ENCODE assay signal across 9 cellular contexts in genomic region chr10:128064615-128065580, GRCh38.
A peak's percentile ranks its signal among the peaks of the same experiment; 100 is the strongest.
DNase-seq lines count a peak whose midpoint lies in the region; ATAC-seq and TF ChIP-seq lines count a peak whose summit lies in the region.
"Had no signal": no experiment of that assay in that cellular context is flagged by ENCODE, and none has a peak within 500 bp of the region (broad histone marks: within the 10 kb centered on the region; RNA-seq: fewer than 3 reads in every experiment).

No MANE protein-coding gene starts in this region.

- no peak overlapping the region for H3K4me2 ChIP-seq in hepatocyte

- H3K79me2 ChIP-seq in hepatocyte: no peaks in the 10 kb centered on the region

- H4K20me1 ChIP-seq in hepatocyte (ENCODE audit: insufficient read depth, poor library complexity, severe bottlenecking): no peaks in the 10 kb centered on the region

- H3K4me1 ChIP-seq in mononuclear cell (ENCODE audit: insufficient read depth, low read length) (peaks cover 74% of the 10 kb centered on the region), hepatocyte (ENCODE audit: insufficient read depth) (no peaks in the 10 kb centered on the region)
- H3K4me1 ChIP-seq: Caco-2 had no signal

- H3K4me3 ChIP-seq in AG04449 (ENCODE audit: low read depth, low read length): no peak overlapping the region
- peak overlapping the region; percentile 8 for H3K4me3 ChIP-seq in mononuclear cell (ENCODE audit: low read length)
- no peak overlapping the region for H3K4me3 ChIP-seq in hepatocyte

- no peak overlapping the region for H3K27ac ChIP-seq in hepatocyte

- H2AFZ ChIP-seq in hepatocyte: no peak overlapping the region

- DNase-seq in AG04449 (ENCODE audit: low read depth, low spot score): peak; percentile 26
- DNase-seq in activated CD4-positive, alpha-beta T cell treated with anti-CD3 and anti-CD28 coated beads for 24 hours (ENCODE audit: low read depth in 2 of 2): peak; percentile 59 to 67
- DNase-seq in central memory CD4-positive, alpha-beta T cell: peak; percentile 77
- DNase-seq in stimulated activated naive B cell treated with anti-CD40 and anti-IgM and Interleukin-4, amounts not matched to agents 10 μg/mL and 1 μg/mL and 100 μg/mL, for 72 hours: peak; percentile 87
- no peak for DNase-seq in hepatocyte (ENCODE audit: low spot score)

- no peaks in the 10 kb centered on the region for H3K9me2 ChIP-seq in hepatocyte (replicated peaks; ENCODE audit: insufficient read depth)

- CTCF ChIA-PET in AG04449 (lab: Yijun Ruan, JAX): no interaction called here

- H3K27me3 Mint-ChIP-seq in stimulated activated naive B cell treated with anti-CD40 and anti-IgM and Interleukin-4, amounts not matched to agents 10 μg/mL and 1 μg/mL and 100 μg/mL, for 72 hours: no peaks in the 10 kb centered on the region

- H3K36me3 Mint-ChIP-seq in stimulated activated naive B cell treated with anti-CD40 and anti-IgM and Interleukin-4, amounts not matched to agents 10 μg/mL and 1 μg/mL and 100 μg/mL, for 72 hours: peaks cover 45 to 63% of the 10 kb centered on the region in 2 donors

- peak overlapping the region; percentile 94 for H3K27ac Mint-ChIP-seq in stimulated activated naive B cell treated with anti-CD40 and anti-IgM and Interleukin-4, amounts not matched to agents 10 μg/mL and 1 μg/mL and 100 μg/mL, for 72 hours

- 85% methylated on average over 21 of the region's 21 CpGs for WGBS in hepatocyte (ENCODE audit: low lambda C conversion rate, missing lambda C conversion rate)

- POLR2A ChIA-PET in AG04449 (lab: Yijun Ruan, JAX): no interaction called here

- ATAC-seq in GM19455 (IDR thresholded peaks at IDR 0.05; ENCODE audit: unreplicated experiment) (peak; percentile 33), HG03571 (IDR thresholded peaks at IDR 0.05; ENCODE audit: unreplicated experiment) (peak; percentile 48)
- ATAC-seq in stimulated activated naive B cell treated with anti-CD40 and anti-IgM and Interleukin-4, amounts not matched to agents 10 μg/mL and 1 μg/mL and 100 μg/mL, for 72 hours (replicated peaks): peak; percentile 75 to 79

- H3K27me3 ChIP-seq in mononuclear cell (ENCODE audit: insufficient read depth, low read length) (no peaks in the 10 kb centered on the region), hepatocyte (no peaks in the 10 kb centered on the region)

- H3K9me3 Mint-ChIP-seq in stimulated activated naive B cell treated with anti-CD40 and anti-IgM and Interleukin-4, amounts not matched to agents 10 μg/mL and 1 μg/mL and 100 μg/mL, for 72 hours: no peaks in the 10 kb centered on the region

- TF ChIP-seq CTCF in AG04449 (IDR thresholded peaks at IDR 0.05; ENCODE audit: insufficient read depth, low read length, missing control alignments) (no peak), hepatocyte (IDR thresholded peaks at IDR 0.05; ENCODE audit: poor library complexity) (no peak)

- no peaks in the 10 kb centered on the region for H3K9me3 ChIP-seq in mononuclear cell (ENCODE audit: low read depth, low read length)
- H3K9me3 ChIP-seq in hepatocyte (ENCODE audit: low read depth): no peaks in the 10 kb centered on the region
- H3K9me3 ChIP-seq: Caco-2 had no signal

- peaks cover 66 to 85% of the 10 kb centered on the region in 2 donors for H3K4me1 Mint-ChIP-seq in stimulated activated naive B cell treated with anti-CD40 and anti-IgM and Interleukin-4, amounts not matched to agents 10 μg/mL and 1 μg/mL and 100 μg/mL, for 72 hours

- no peaks in the 10 kb centered on the region for H3K36me3 ChIP-seq in hepatocyte (replicated peaks; ENCODE audit: insufficient read depth, low read depth)

- H3K4me3 Mint-ChIP-seq in stimulated activated naive B cell treated with anti-CD40 and anti-IgM and Interleukin-4, amounts not matched to agents 10 μg/mL and 1 μg/mL and 100 μg/mL, for 72 hours: peak overlapping the region; percentile 39 to 47
